In the genomic region with DNA sequence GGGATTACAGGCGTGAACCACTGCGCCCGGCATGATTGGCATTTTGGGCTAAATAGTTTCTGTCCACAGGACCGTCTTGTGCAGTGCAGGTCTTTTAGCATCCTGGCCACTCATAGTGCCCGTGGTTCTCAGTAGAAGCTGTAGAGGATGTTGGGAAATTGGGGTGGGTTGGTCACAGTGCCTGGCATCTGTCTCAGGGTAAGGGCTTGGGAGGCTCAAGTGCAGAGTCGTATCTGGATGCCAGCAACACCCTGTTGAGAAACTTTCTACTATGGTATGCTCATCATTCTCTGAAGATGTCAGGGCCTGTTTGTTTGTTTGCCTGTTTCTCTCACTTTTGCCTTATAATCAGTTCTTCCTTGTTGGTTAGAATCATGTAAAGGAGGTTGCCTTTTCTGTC, we compare ENCODE assay signal across 24 cellular contexts. TPM values are rescaled to one million over a fixed set of nuclear protein-coding genes. Genes with fewer than 3 reads are reported as not detected.
DNase-seq lines count a peak whose midpoint lies in the region; ATAC-seq, FAIRE-seq and TF ChIP-seq lines count a peak whose summit lies in the region.
"Had no signal": no experiment of that assay in that cellular context is flagged by ENCODE, and none has a peak within 500 bp of the region (broad histone marks: within the 10 kb centered on the region; RNA-seq: fewer than 3 reads in every experiment).

No MANE protein-coding gene starts in this region.

- H3K36me3 Mint-ChIP-seq in activated naive CD4-positive, alpha-beta T cell treated with anti-CD3 and anti-CD28 coated beads for 36 hours (ENCODE audit: low read depth) = peaks cover 18% of the 10 kb centered on the region
- H3K36me3 Mint-ChIP-seq in progenitor cell of endocrine pancreas (ENCODE audit: insufficient read depth) = peaks cover 13% of the 10 kb centered on the region

- BruUV-seq in K562 (replicated peaks; lab: Mats Ljungman, UMichigan) = no TSS peak

- H3K27me3 Mint-ChIP-seq in activated naive CD4-positive, alpha-beta T cell treated with anti-CD3 and anti-CD28 coated beads for 36 hours (ENCODE audit: low read depth) = no peaks in the 10 kb centered on the region
- H3K27me3 Mint-ChIP-seq in progenitor cell of endocrine pancreas = no peaks in the 10 kb centered on the region

- H3K27ac ChIP-seq in OCI-LY3 (ENCODE audit: low read length) = peak overlapping the region; percentile 5; the same call in 1 of the 2 replicates
- no peak overlapping the region for H3K27ac ChIP-seq in K562 (ENCODE audit: extremely low read depth, low read depth, low read length)
- H3K27ac ChIP-seq: C4-2B, right atrium auricular region, SJCRH30, suprapubic skin, vagina had no signal

- ATAC-seq in K562 = no peak
- ATAC-seq: Panc1 had no signal

- H3K36me3 ChIP-seq in OCI-LY3 (replicated peaks; ENCODE audit: low read depth, low read length) (peaks cover 50% of the 10 kb centered on the region), K562 (ENCODE audit: control insufficient read depth, insufficient read depth, low read length) (peaks cover 82% of the 10 kb centered on the region)

- H3K79me2 ChIP-seq in OCI-LY3 (ENCODE audit: low read length) (peaks cover 91% of the 10 kb centered on the region), K562 (ENCODE audit: control insufficient read depth, insufficient read depth, low read length) (peaks cover 98% of the 10 kb centered on the region)

- no peak overlapping the region for H3K4me3 Mint-ChIP-seq in activated naive CD4-positive, alpha-beta T cell treated with anti-CD3 and anti-CD28 coated beads for 36 hours
- no peak overlapping the region for H3K4me3 Mint-ChIP-seq in progenitor cell of endocrine pancreas (ENCODE audit: low read depth)

- POLR2A ChIA-PET in K562 (lab: Yijun Ruan, JAX) = interaction anchor here (0.7 to 76.8 kb wide), 3 partner anchors 19 to 30 kb away, joined by 3 to 4622 read pairs (median 4622); partner anchors contain the start of genes CCDC116, SDF2L1 and YDJC

- peak overlapping the region; percentile 56 for H3K27ac Mint-ChIP-seq in activated naive CD4-positive, alpha-beta T cell treated with anti-CD3 and anti-CD28 coated beads for 36 hours
- peak overlapping the region; percentile 63 for H3K27ac Mint-ChIP-seq in progenitor cell of endocrine pancreas

- H3K4me3 ChIP-seq in OCI-LY3 (ENCODE audit: low read length) (no peak overlapping the region), K562 (no peak overlapping the region)
- H3K4me3 ChIP-seq: right atrium auricular region, SJCRH30, suprapubic skin, vagina had no signal

- H3K9me1 ChIP-seq in K562 (ENCODE audit: control insufficient read depth, insufficient read depth, low read length) = peaks cover 25% of the 10 kb centered on the region

- H3K9me3 Mint-ChIP-seq in activated naive CD4-positive, alpha-beta T cell treated with anti-CD3 and anti-CD28 coated beads for 36 hours = no peaks in the 10 kb centered on the region
- H3K9me3 Mint-ChIP-seq in progenitor cell of endocrine pancreas (ENCODE audit: low read depth) = no peaks in the 10 kb centered on the region

- H3K4me2 ChIP-seq in OCI-LY3 (ENCODE audit: low read length) (no peak overlapping the region), K562 (ENCODE audit: insufficient read depth, low read length) (no peak overlapping the region)

- no peak for TF ChIP-seq EP300 in K562 (IDR thresholded peaks at IDR 0.05; ENCODE audit: low read length)

- intact Hi-C loops in activated naive CD4-positive, alpha-beta T cell treated with anti-CD3 and anti-CD28 coated beads for 36 hours (cut with micrococcal nuclease) = no loop called here
- intact Hi-C loops in K562 (cut with micrococcal nuclease) = loop anchor here (2.0 kb wide), 4 partner anchors 15 to 53 kb away; partner anchors contain the start of gene SDF2L1

- H2AFZ ChIP-seq in OCI-LY3 (ENCODE audit: low read depth, low read length) (no peak overlapping the region), K562 (ENCODE audit: low read depth, low read length) (no peak overlapping the region)

- no peak overlapping the region for H3K9ac ChIP-seq in OCI-LY3 (ENCODE audit: low read length)
- no peak overlapping the region for H3K9ac ChIP-seq in K562 (ENCODE audit: insufficient read depth in 1 of 2, low read depth in 2 of 2, low read length in 2 of 2)

- no peak for TF ChIP-seq CTCF in OCI-LY3 (IDR thresholded peaks at IDR 0.05; ENCODE audit: low read depth, low read length)
- TF ChIP-seq CTCF in K562 (IDR thresholded peaks at IDR 0.05 in 2 of 3, conservative IDR thresholded peaks at IDR 0.05 in 1 of 3; ENCODE audit: insufficient read depth in 2 of 3, low read depth in 1 of 3, low read length in 3 of 3) = no peak
- TF ChIP-seq CTCF in progenitor cell of endocrine pancreas (IDR thresholded peaks at IDR 0.05; ENCODE audit: unreplicated experiment) = no peak

- H3K4me1 Mint-ChIP-seq in activated naive CD4-positive, alpha-beta T cell treated with anti-CD3 and anti-CD28 coated beads for 36 hours (ENCODE audit: low read depth) = peaks cover 68% of the 10 kb centered on the region
- H3K4me1 Mint-ChIP-seq in progenitor cell of endocrine pancreas (ENCODE audit: low read depth) = no peaks in the 10 kb centered on the region

- TF ChIP-seq POLR2A in K562 (conservative IDR thresholded peaks at IDR 0.05) = no peak

- H4K20me1 ChIP-seq in OCI-LY3 (ENCODE audit: insufficient read depth, low read length) (peaks cover 77% of the 10 kb centered on the region), K562 (replicated peaks; ENCODE audit: control insufficient read depth, insufficient read depth, low read length) (peaks cover 79% of the 10 kb centered on the region)

- in situ Hi-C loops in K562 (cut with MboI) = no loop called here

- 75% methylated on average over 6 of the region's 6 CpGs for WGBS in K562 (ENCODE audit: insufficient coverage, low coverage, missing lambda C conversion rate)

- DNase-seq in activated naive CD4-positive, alpha-beta T cell treated with anti-CD3 and anti-CD28 coated beads for 36 hours = no peak
- no peak for DNase-seq in activated naive CD4-positive, alpha-beta T cell (lab: John Stamatoyannopoulos, UW)
- DNase-seq in K562 (ENCODE audit: extremely low read depth in 1 of 4, low spot score in 3 of 4) = no peak
- DNase-seq in progenitor cell of endocrine pancreas (ENCODE audit: low spot score, unreplicated experiment) = no peak
- no peak for DNase-seq in activated gamma-delta T cell (lab: John Stamatoyannopoulos, UW)
- DNase-seq in AG08395 (ENCODE audit: low spot score) = no peak
- no peak for DNase-seq in HPDE6-E6E7 (ENCODE audit: extremely low spot score)
- DNase-seq: erythroblast, H7, hypothalamus, NCI-H187, NCI-H2227 treated with DMSO at 0.1 percent for 48 hours, SJCRH30 had no signal

- H3K9me3 ChIP-seq in OCI-LY3 (ENCODE audit: insufficient read depth, low read length) = no peaks in the 10 kb centered on the region
- H3K9me3 ChIP-seq in K562 (replicated peaks; ENCODE audit: control insufficient read depth, insufficient read depth, low read depth, low read length) = no peaks in the 10 kb centered on the region
- H3K9me3 ChIP-seq: right atrium auricular region, SJCRH30, suprapubic skin, vagina had no signal

- H3K4me1 ChIP-seq in OCI-LY3 (ENCODE audit: low read length) (peaks cover 54% of the 10 kb centered on the region), K562 (replicated peaks in 1 of 2; ENCODE audit: control insufficient read depth in 2 of 2, insufficient read depth in 2 of 2, low read length in 2 of 2) (peaks cover 31 to 38% of the 10 kb centered on the region in 2 experiments)
- H3K4me1 ChIP-seq: SJCRH30 had no signal

- H3K27me3 ChIP-seq in OCI-LY3 (ENCODE audit: low read depth, low read length) (no peaks in the 10 kb centered on the region), K562 (ENCODE audit: control insufficient read depth in 2 of 2, insufficient read depth in 2 of 2, low read length in 2 of 2) (no peaks in the 10 kb centered on the region; a peak in 1 of 5 replicates)
- H3K27me3 ChIP-seq: right atrium auricular region, SJCRH30, suprapubic skin, vagina had no signal

- no peak for FAIRE-seq in K562 (lab: Jason Lieb, UNC)
- FAIRE-seq: frontal cortex, GM12891, keratinocyte had no signal

- CTCF ChIA-PET in activated naive CD4-positive, alpha-beta T cell treated with anti-CD3 and anti-CD28 coated beads for 36 hours (lab: Charles Lee) = no interaction called here
- CTCF ChIA-PET in K562 (lab: Yijun Ruan, JAX; ENCODE audit: low intra/inter-chr PET ratio) = no interaction called here

- no peak for TF ChIP-seq RAD21 in K562 (CRISPR knock-in tag; conservative IDR thresholded peaks at IDR 0.05 in 1 of 2, IDR thresholded peaks at IDR 0.05 in 1 of 2)

RNA-seq across cellular contexts. Expression of gene UBE2L3, which starts 21.9 kb away (rescaled TPM):
- 10 to 100 TPM; 49.1 to 50.1 TPM for total RNA-seq in activated naive CD4-positive, alpha-beta T cell treated with anti-CD3 and anti-CD28 coated beads for 36 hours
- total RNA-seq in K562 (2011; cell fraction: chromatin; rRNA removed; ENCODE audit: low replicate concordance) = 76.2 and 94.2 TPM in 2 replicates
- total RNA-seq in K562 (2011; cell fraction: nucleolus; rRNA removed) = 66.2 and 75.7 TPM in 2 replicates
- 78.4 and 92.8 TPM in 2 replicates for total RNA-seq in K562 (2011; cell fraction: nucleoplasm; rRNA removed)
- total RNA-seq in K562 (2014; rRNA removed) = 215 and 275 TPM in 2 replicates
- 285 and 298 TPM in 2 replicates for total RNA-seq in K562 (2014; rRNA removed; fragmentation: Illumina TruSeq; extraction: Trizol)
- total RNA-seq in K562 (2015; rRNA removed; fragmentation: Illumina TruSeq; extraction: Trizol) = 335 and 354 TPM in 2 replicates
- 240 TPM in 2 replicates for total RNA-seq in K562 (2021)
- polyA plus RNA-seq in K562 (2011; rRNA removed) = 206 and 218 TPM in 2 replicates
- polyA plus RNA-seq in K562 (2011; cell fraction: cytosol; rRNA removed) = 145 and 195 TPM in 2 replicates
- polyA plus RNA-seq in K562 (2011; cell fraction: nucleus; rRNA removed) = 56.6 and 72.9 TPM in 2 replicates
- 253 and 378 TPM in 2 replicates for polyA plus RNA-seq in K562 (2012)
- polyA plus RNA-seq in K562 (2014; fragmentation: Illumina TruSeq; extraction: Trizol) = 493 and 580 TPM in 2 replicates
- polyA plus RNA-seq in K562 (2014; fragmentation: Nextera tagmentation; extraction: Ambion mirVana) = 100 to 1,000 TPM; 575 to 625 TPM
- 266 and 269 TPM in 2 replicates for polyA plus RNA-seq in K562 (2014; rRNA removed)
- polyA minus RNA-seq in K562 (2011; rRNA and poly(A)+ RNA removed) = 172 and 189 TPM in 2 replicates
- polyA minus RNA-seq in K562 (2011; cell fraction: cytosol; rRNA and poly(A)+ RNA removed) = 89.8 and 112 TPM in 2 replicates
- polyA minus RNA-seq in K562 (2011; cell fraction: nucleus; rRNA and poly(A)+ RNA removed) = 25.2 and 45.9 TPM in 2 replicates
- 64.6 and 67.4 TPM in 2 replicates for total RNA-seq in progenitor cell of endocrine pancreas

RNA-seq across cellular contexts. Expression of gene RIMBP3C, which starts 38.2 kb away (rescaled TPM):
- total RNA-seq in activated naive CD4-positive, alpha-beta T cell treated with anti-CD3 and anti-CD28 coated beads for 36 hours = under 1 TPM in 1 of 2 experiments, not detected in 1; 0.44 TPM
- 0.79 and 1.6 TPM in 2 replicates for total RNA-seq in K562 (2011; cell fraction: chromatin; rRNA removed; ENCODE audit: low replicate concordance)
- total RNA-seq in K562 (2011; cell fraction: nucleolus; rRNA removed) = 2.1 and 2.3 TPM in 2 replicates
- 1.0 TPM in 1 of 2 replicates, not detected in the other for total RNA-seq in K562 (2011; cell fraction: nucleoplasm; rRNA removed)
- total RNA-seq in K562 (2014; rRNA removed) (0.65 and 0.77 TPM in 2 replicates), K562 (2014; rRNA removed; fragmentation: Illumina TruSeq; extraction: Trizol) (0.06 and 0.15 TPM in 2 replicates), K562 (2015; rRNA removed; fragmentation: Illumina TruSeq; extraction: Trizol) (0.25 and 0.34 TPM in 2 replicates), K562 (2021) (0.89 and 0.98 TPM in 2 replicates), progenitor cell of endocrine pancreas (1.2 TPM in 1 of 2 replicates, not detected in the other)
- polyA plus RNA-seq in K562 (2011; rRNA removed) (0.13 and 0.19 TPM in 2 replicates), K562 (2014; fragmentation: Illumina TruSeq; extraction: Trizol) (0.09 and 0.26 TPM in 2 replicates), K562 (2014; fragmentation: Nextera tagmentation; extraction: Ambion mirVana) (not detected), K562 (2014; rRNA removed) (0.17 TPM in 1 of 2 replicates, not detected in the other)
- 0.06 TPM in 1 of 2 replicates, not detected in the other for polyA plus RNA-seq in K562 (2011; cell fraction: cytosol; rRNA removed)
- 0.16 and 0.41 TPM in 2 replicates for polyA plus RNA-seq in K562 (2011; cell fraction: nucleus; rRNA removed)
- 0.75 and 0.85 TPM in 2 replicates for polyA plus RNA-seq in K562 (2012)
- polyA minus RNA-seq in K562 (2011; rRNA and poly(A)+ RNA removed) = 0.60 and 0.90 TPM in 2 replicates
- polyA minus RNA-seq in K562 (2011; cell fraction: cytosol; rRNA and poly(A)+ RNA removed) = 1.2 and 2.5 TPM in 2 replicates
- polyA minus RNA-seq in K562 (2011; cell fraction: nucleus; rRNA and poly(A)+ RNA removed) = 2.3 and 4.4 TPM in 2 replicates
- total RNA-seq: osteocyte, vagina had no signal

RNA-seq across cellular contexts. Expression of gene YDJC, which starts 40.4 kb away (rescaled TPM):
- total RNA-seq in activated naive CD4-positive, alpha-beta T cell treated with anti-CD3 and anti-CD28 coated beads for 36 hours = 10 to 100 TPM; 50.3 to 53.2 TPM
- total RNA-seq in K562 (2011; cell fraction: chromatin; rRNA removed; ENCODE audit: low replicate concordance) = 121 and 504 TPM in 2 replicates
- total RNA-seq in K562 (2011; cell fraction: nucleolus; rRNA removed) = 857 and 885 TPM in 2 replicates
- 325 and 370 TPM in 2 replicates for total RNA-seq in K562 (2011; cell fraction: nucleoplasm; rRNA removed)
- 871 and 1,007 TPM in 2 replicates for total RNA-seq in K562 (2014; rRNA removed)
- total RNA-seq in K562 (2014; rRNA removed; fragmentation: Illumina TruSeq; extraction: Trizol) = 69.0 and 87.5 TPM in 2 replicates
- total RNA-seq in K562 (2015; rRNA removed; fragmentation: Illumina TruSeq; extraction: Trizol) = 164 and 196 TPM in 2 replicates
- total RNA-seq in K562 (2021) = 626 and 641 TPM in 2 replicates
- 203 and 277 TPM in 2 replicates for polyA plus RNA-seq in K562 (2011; rRNA removed)
- polyA plus RNA-seq in K562 (2011; cell fraction: cytosol; rRNA removed) = 382 and 1,449 TPM in 2 replicates
- 629 and 1,089 TPM in 2 replicates for polyA plus RNA-seq in K562 (2011; cell fraction: nucleus; rRNA removed)
- 282 and 288 TPM in 2 replicates for polyA plus RNA-seq in K562 (2012)
- 106 and 159 TPM in 2 replicates for polyA plus RNA-seq in K562 (2014; fragmentation: Illumina TruSeq; extraction: Trizol)
- polyA plus RNA-seq in K562 (2014; fragmentation: Nextera tagmentation; extraction: Ambion mirVana) = 10 to 100 TPM; 13.5 to 23.5 TPM
- 707 and 732 TPM in 2 replicates for polyA plus RNA-seq in K562 (2014; rRNA removed)
- 35.0 and 44.2 TPM in 2 replicates for polyA minus RNA-seq in K562 (2011; rRNA and poly(A)+ RNA removed)
- polyA minus RNA-seq in K562 (2011; cell fraction: cytosol; rRNA and poly(A)+ RNA removed) = 212 and 264 TPM in 2 replicates
- 294 and 313 TPM in 2 replicates for polyA minus RNA-seq in K562 (2011; cell fraction: nucleus; rRNA and poly(A)+ RNA removed)
- 19.0 and 21.4 TPM in 2 replicates for total RNA-seq in progenitor cell of endocrine pancreas

RNA-seq across cellular contexts. Expression of gene CCDC116, which starts 43.1 kb away (rescaled TPM):
- total RNA-seq in activated naive CD4-positive, alpha-beta T cell treated with anti-CD3 and anti-CD28 coated beads for 36 hours = under 1 TPM; 0.19 to 0.30 TPM
- total RNA-seq in K562 (2011; cell fraction: chromatin; rRNA removed; ENCODE audit: low replicate concordance) = 11.2 and 34.3 TPM in 2 replicates
- total RNA-seq in K562 (2011; cell fraction: nucleolus; rRNA removed) = 28.7 and 33.9 TPM in 2 replicates
- total RNA-seq in K562 (2011; cell fraction: nucleoplasm; rRNA removed) = 18.1 and 19.5 TPM in 2 replicates
- total RNA-seq in K562 (2014; rRNA removed) = 9.3 and 13.6 TPM in 2 replicates
- 2.1 and 2.8 TPM in 2 replicates for total RNA-seq in K562 (2014; rRNA removed; fragmentation: Illumina TruSeq; extraction: Trizol)
- 4.7 and 5.2 TPM in 2 replicates for total RNA-seq in K562 (2015; rRNA removed; fragmentation: Illumina TruSeq; extraction: Trizol)
- total RNA-seq in K562 (2021) = 11.3 and 15.6 TPM in 2 replicates
- 1.6 and 2.1 TPM in 2 replicates for polyA plus RNA-seq in K562 (2011; rRNA removed)
- polyA plus RNA-seq in K562 (2011; cell fraction: cytosol; rRNA removed) = 1.8 and 5.8 TPM in 2 replicates
- 6.5 and 19.5 TPM in 2 replicates for polyA plus RNA-seq in K562 (2011; cell fraction: nucleus; rRNA removed)
- polyA plus RNA-seq in K562 (2012) = 5.2 and 6.4 TPM in 2 replicates
- polyA plus RNA-seq in K562 (2014; fragmentation: Illumina TruSeq; extraction: Trizol) = 6.3 and 8.9 TPM in 2 replicates
- polyA plus RNA-seq in K562 (2014; fragmentation: Nextera tagmentation; extraction: Ambion mirVana) = 1 to 10 TPM; 1.6 to 2.3 TPM
- 7.1 and 8.6 TPM in 2 replicates for polyA plus RNA-seq in K562 (2014; rRNA removed)
- 1.3 and 1.8 TPM in 2 replicates for polyA minus RNA-seq in K562 (2011; rRNA and poly(A)+ RNA removed)
- 1.5 and 3.9 TPM in 2 replicates for polyA minus RNA-seq in K562 (2011; cell fraction: cytosol; rRNA and poly(A)+ RNA removed)
- 8.3 and 12.3 TPM in 2 replicates for polyA minus RNA-seq in K562 (2011; cell fraction: nucleus; rRNA and poly(A)+ RNA removed)
- 1.3 and 1.4 TPM in 2 replicates for total RNA-seq in progenitor cell of endocrine pancreas
- total RNA-seq: frontal cortex, lung microvascular endothelial cell, right atrium auricular region, vagina had no signal

RNA-seq across cellular contexts. Expression of gene SDF2L1, which starts 52.7 kb away (rescaled TPM):
- total RNA-seq in activated naive CD4-positive, alpha-beta T cell treated with anti-CD3 and anti-CD28 coated beads for 36 hours = 10 to 100 TPM; 21.7 to 22.3 TPM
- total RNA-seq in K562 (2011; cell fraction: chromatin; rRNA removed; ENCODE audit: low replicate concordance) = 72.2 and 221 TPM in 2 replicates
- total RNA-seq in K562 (2011; cell fraction: nucleolus; rRNA removed) = 489 and 555 TPM in 2 replicates
- 263 and 279 TPM in 2 replicates for total RNA-seq in K562 (2011; cell fraction: nucleoplasm; rRNA removed)
- total RNA-seq in K562 (2014; rRNA removed) (894 and 989 TPM in 2 replicates), K562 (2014; rRNA removed; fragmentation: Illumina TruSeq; extraction: Trizol) (41.9 and 82.9 TPM in 2 replicates), K562 (2015; rRNA removed; fragmentation: Illumina TruSeq; extraction: Trizol) (135 and 153 TPM in 2 replicates), K562 (2021) (551 and 557 TPM in 2 replicates), progenitor cell of endocrine pancreas (27.0 and 28.2 TPM in 2 replicates)
- polyA plus RNA-seq in K562 (2011; rRNA removed) (124 and 218 TPM in 2 replicates), K562 (2014; fragmentation: Illumina TruSeq; extraction: Trizol) (33.8 and 82.2 TPM in 2 replicates), K562 (2014; fragmentation: Nextera tagmentation; extraction: Ambion mirVana) (10 to 100 TPM; 15.1 to 34.8 TPM), K562 (2014; rRNA removed) (666 and 827 TPM in 2 replicates)
- 273 and 603 TPM in 2 replicates for polyA plus RNA-seq in K562 (2011; cell fraction: cytosol; rRNA removed)
- polyA plus RNA-seq in K562 (2011; cell fraction: nucleus; rRNA removed) = 110 and 123 TPM in 2 replicates
- polyA plus RNA-seq in K562 (2012) = 384 and 632 TPM in 2 replicates
- polyA minus RNA-seq in K562 (2011; rRNA and poly(A)+ RNA removed) = 50.1 and 80.5 TPM in 2 replicates
- 107 and 114 TPM in 2 replicates for polyA minus RNA-seq in K562 (2011; cell fraction: cytosol; rRNA and poly(A)+ RNA removed)
- polyA minus RNA-seq in K562 (2011; cell fraction: nucleus; rRNA and poly(A)+ RNA removed) = 37.7 and 69.6 TPM in 2 replicates
